Comparison of ENCODE assay signal across 16 cellular contexts in the genomic region with DNA sequence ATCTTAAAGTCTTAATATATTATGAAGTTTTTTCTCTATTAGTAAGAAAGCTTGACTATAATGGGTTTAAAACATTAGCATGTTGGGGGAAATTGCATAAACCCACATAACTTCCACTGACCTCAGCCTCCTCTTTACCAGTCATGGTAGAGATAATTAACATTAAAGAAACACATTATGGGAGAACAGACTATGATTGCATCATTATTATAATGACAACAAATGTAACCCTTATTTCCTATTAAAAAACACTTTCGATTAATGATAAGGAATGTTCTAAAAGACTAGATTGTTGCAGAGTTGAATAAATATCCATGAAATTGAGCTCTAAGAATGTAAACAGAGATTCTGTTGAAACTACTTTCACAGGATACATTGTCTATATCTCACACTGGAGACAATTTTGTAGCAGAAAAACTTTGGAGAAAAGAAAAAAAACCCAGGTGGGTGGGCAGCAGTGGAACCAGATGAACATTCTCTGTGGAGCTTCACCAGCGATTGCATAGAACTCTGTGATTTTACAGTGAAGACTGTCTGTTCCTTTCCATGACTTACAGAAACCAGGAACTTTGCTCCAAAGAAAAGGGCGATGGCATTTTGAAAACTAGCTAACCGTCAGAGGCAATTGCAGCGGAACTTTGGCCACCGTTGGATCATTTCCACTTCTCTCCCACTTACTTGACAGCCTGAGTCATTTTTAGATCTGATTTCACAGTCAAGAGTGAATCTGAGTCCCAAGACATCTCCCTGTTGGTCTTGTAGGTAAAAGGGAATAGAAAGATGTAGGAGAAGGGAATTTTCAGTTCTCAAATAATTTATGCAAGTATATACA. TPM values are rescaled to one million over a fixed set of nuclear protein-coding genes. Genes with fewer than 3 reads are reported as not detected.
DNase-seq lines count a peak whose midpoint lies in the region; ATAC-seq and TF ChIP-seq lines count a peak whose summit lies in the region.
"Had no signal": no experiment of that assay in that cellular context is flagged by ENCODE, and none has a peak within 500 bp of the region (broad histone marks: within the 10 kb centered on the region; RNA-seq: fewer than 3 reads in every experiment).

No MANE protein-coding gene starts in this region.

- intact Hi-C loops in colonic mucosa (cut with DNase I) = no loop called here
- intact Hi-C loops in activated T-helper 2 cell treated with anti-CD3 and anti-CD28 coated beads, Interferon-gamma antibody, Interleukin-2, Interleukin-4, amounts not matched to agents 10 μg/mL and 5 μg/mL and 100 μg/mL, durations not matched to agents 14 hours and 24 hours and 36 hours (cut with micrococcal nuclease) = no loop called here

- H3K9me3 Mint-ChIP-seq in activated T-helper 2 cell treated with anti-CD3 and anti-CD28 coated beads, Interferon-gamma antibody, Interleukin-2, Interleukin-4, amounts not matched to agents 10 μg/mL and 5 μg/mL and 100 μg/mL, durations not matched to agents 14 hours and 24 hours and 36 hours = no peaks in the 10 kb centered on the region
- H3K9me3 Mint-ChIP-seq: activated T-helper 1 cell treated with anti-CD3 and anti-CD28 coated beads, Interleukin-12 subunit alpha, Interleukin-12 subunit beta, Interleukin-2, Interleukin-4 antibody, amounts not matched to agents 30 ng/mL and 10 ng/mL and 1 ng/mL, durations not matched to agents 14 hours and 24 hours and 36 hours had no signal

- no peak for ATAC-seq in GM21526 (IDR thresholded peaks at IDR 0.05; ENCODE audit: low FRiP score, unreplicated experiment)

- H3K4me1 ChIP-seq in colonic mucosa = no peaks in the 10 kb centered on the region
- H3K4me1 ChIP-seq in mucosa of rectum (ENCODE audit: control insufficient read depth in 2 of 2, insufficient read depth in 2 of 2, low read length in 2 of 2) = peaks cover 8 to 12% of the 10 kb centered on the region in 2 donors
- H3K4me1 ChIP-seq: BLaER1, breast epithelium, esophagus squamous epithelium, tibial nerve had no signal

- TF ChIP-seq CTCF in colonic mucosa (IDR thresholded peaks at IDR 0.05) = no peak

- H3K36me3 ChIP-seq in colonic mucosa (no peaks in the 10 kb centered on the region), mucosa of rectum (ENCODE audit: control insufficient read depth in 2 of 2, insufficient read depth in 2 of 2, low read length in 2 of 2) (no peaks in the 10 kb centered on the region)
- H3K36me3 ChIP-seq: BLaER1, breast epithelium, esophagus squamous epithelium, tibial nerve had no signal

- H3K27me3 ChIP-seq in colonic mucosa (no peaks in the 10 kb centered on the region), mucosa of rectum (ENCODE audit: control insufficient read depth in 2 of 2, insufficient read depth in 2 of 2, low read length in 2 of 2) (no peaks in the 10 kb centered on the region)
- H3K27me3 ChIP-seq: BLaER1, breast epithelium, esophagus squamous epithelium, tibial nerve had no signal

- peaks cover 15% of the 10 kb centered on the region for H3K4me1 Mint-ChIP-seq in activated T-helper 2 cell treated with anti-CD3 and anti-CD28 coated beads, Interferon-gamma antibody, Interleukin-2, Interleukin-4, amounts not matched to agents 10 μg/mL and 5 μg/mL and 100 μg/mL, durations not matched to agents 14 hours and 24 hours and 36 hours (ENCODE audit: low read depth)

- H3K4me3 Mint-ChIP-seq in activated T-helper 2 cell treated with anti-CD3 and anti-CD28 coated beads, Interferon-gamma antibody, Interleukin-2, Interleukin-4, amounts not matched to agents 10 μg/mL and 5 μg/mL and 100 μg/mL, durations not matched to agents 14 hours and 24 hours and 36 hours (ENCODE audit: low read depth) = no peak overlapping the region
- H3K4me3 Mint-ChIP-seq: activated T-helper 1 cell treated with anti-CD3 and anti-CD28 coated beads, Interleukin-12 subunit alpha, Interleukin-12 subunit beta, Interleukin-2, Interleukin-4 antibody, amounts not matched to agents 30 ng/mL and 10 ng/mL and 1 ng/mL, durations not matched to agents 14 hours and 24 hours and 36 hours had no signal

- H3K9ac ChIP-seq in colonic mucosa (ENCODE audit: low read depth in 2 of 2, low read length in 2 of 2) = peak overlapping the region in 1 of 2 donors; percentile 55
- H3K9ac ChIP-seq in mucosa of rectum (ENCODE audit: low read depth in 1 of 2, low read length in 2 of 2) = peak overlapping the region; percentile 28 to 46
- H3K9ac ChIP-seq: BLaER1 had no signal

- peaks cover 4% of the 10 kb centered on the region for H3K27me3 Mint-ChIP-seq in activated T-helper 2 cell treated with anti-CD3 and anti-CD28 coated beads, Interferon-gamma antibody, Interleukin-2, Interleukin-4, amounts not matched to agents 10 μg/mL and 5 μg/mL and 100 μg/mL, durations not matched to agents 14 hours and 24 hours and 36 hours (ENCODE audit: low read depth)

- H3K9me3 ChIP-seq in colonic mucosa (no peaks in the 10 kb centered on the region), mucosa of rectum (ENCODE audit: control insufficient read depth in 2 of 2, low read length in 2 of 2) (no peaks in the 10 kb centered on the region)
- H3K9me3 ChIP-seq: BLaER1, breast epithelium, esophagus squamous epithelium, tibial nerve had no signal

- no peak overlapping the region for H3K27ac Mint-ChIP-seq in activated T-helper 2 cell treated with anti-CD3 and anti-CD28 coated beads, Interferon-gamma antibody, Interleukin-2, Interleukin-4, amounts not matched to agents 10 μg/mL and 5 μg/mL and 100 μg/mL, durations not matched to agents 14 hours and 24 hours and 36 hours
- H3K27ac Mint-ChIP-seq: activated T-helper 1 cell treated with anti-CD3 and anti-CD28 coated beads, Interleukin-12 subunit alpha, Interleukin-12 subunit beta, Interleukin-2, Interleukin-4 antibody, amounts not matched to agents 30 ng/mL and 10 ng/mL and 1 ng/mL, durations not matched to agents 14 hours and 24 hours and 36 hours had no signal

- H3K4me3 ChIP-seq in colonic mucosa (no peak overlapping the region), mucosa of rectum (ENCODE audit: low read length in 2 of 2) (peak overlapping the region; percentile 25 to 32)
- H3K4me3 ChIP-seq: BLaER1, breast epithelium, esophagus squamous epithelium, tibial nerve had no signal

- H3K27ac ChIP-seq in colonic mucosa = peak overlapping the region; percentile 76
- H3K27ac ChIP-seq in mucosa of rectum (ENCODE audit: low read depth in 2 of 2, low read length in 2 of 2) = peak overlapping the region; percentile 84
- H3K27ac ChIP-seq in substantia nigra (ENCODE audit: low read depth, low read length, poor library complexity, severe bottlenecking) = no peak overlapping the region
- H3K27ac ChIP-seq: BLaER1, esophagus squamous epithelium had no signal

- peak; percentile 90 for DNase-seq in CD1c-positive myeloid dendritic cell (ENCODE audit: extremely low spot score)
- peak; percentile 55 for DNase-seq in NOMO-1 treated with dmso at 0.1 percent for 144 hours (lab: John Stamatoyannopoulos, UW; ENCODE audit: unreplicated experiment)
- peak; percentile 77 for DNase-seq in colonic mucosa
- DNase-seq in SKM-1 treated with dmso at 0.1 percent for 144 hours (lab: John Stamatoyannopoulos, UW; ENCODE audit: unreplicated experiment) = no peak
- DNase-seq in substantia nigra (lab: John Stamatoyannopoulos, UW) = no peak
- no peak for DNase-seq in activated T-helper 2 cell treated with anti-CD3 and anti-CD28 coated beads, Interferon-gamma antibody, Interleukin-2, Interleukin-4, amounts not matched to agents 10 μg/mL and 5 μg/mL and 100 μg/mL, durations not matched to agents 14 hours and 24 hours and 36 hours (ENCODE audit: low spot score)
- DNase-seq: esophagus squamous epithelium, NCI-H2081, posterior cingulate gyrus, RPMI8226 had no signal

- H3K36me3 Mint-ChIP-seq in activated T-helper 2 cell treated with anti-CD3 and anti-CD28 coated beads, Interferon-gamma antibody, Interleukin-2, Interleukin-4, amounts not matched to agents 10 μg/mL and 5 μg/mL and 100 μg/mL, durations not matched to agents 14 hours and 24 hours and 36 hours (ENCODE audit: low read depth) = no peaks in the 10 kb centered on the region

RNA-seq across cellular contexts. Expression of gene ERAP2, which starts 21.0 kb away (rescaled TPM):
- 10 to 100 TPM; 18.3 to 26.7 TPM for total RNA-seq in colonic mucosa
- total RNA-seq in activated T-helper 2 cell treated with anti-CD3 and anti-CD28 coated beads, Interferon-gamma antibody, Interleukin-2, Interleukin-4, amounts not matched to agents 10 μg/mL and 5 μg/mL and 100 μg/mL, durations not matched to agents 14 hours and 24 hours and 36 hours = 46.8 and 49.3 TPM in 2 replicates

RNA-seq across cellular contexts. Expression of gene ERAP1, which starts 47.5 kb away (rescaled TPM):
- total RNA-seq in colonic mucosa = 10 to 100 TPM; 48.9 to 97.6 TPM
- 99.6 and 108 TPM in 2 replicates for total RNA-seq in activated T-helper 2 cell treated with anti-CD3 and anti-CD28 coated beads, Interferon-gamma antibody, Interleukin-2, Interleukin-4, amounts not matched to agents 10 μg/mL and 5 μg/mL and 100 μg/mL, durations not matched to agents 14 hours and 24 hours and 36 hours

Comparison
In these comparisons a context has a peak if more than half of its experiments do, and no peak if none do; other contexts are left out.
1. DNase-seq: peak in CD1c-positive myeloid dendritic cell (single experiment), NOMO-1 treated with dmso at 0.1 percent for 144 hours (single experiment) and colonic mucosa (single experiment); none in SKM-1 treated with dmso at 0.1 percent for 144 hours (single experiment), substantia nigra (0 of 49) and activated T-helper 2 cell treated with anti-CD3 and anti-CD28 coated beads, Interferon-gamma antibody, Interleukin-2, Interleukin-4, amounts not matched to agents 10 μg/mL and 5 μg/mL and 100 μg/mL, durations not matched to agents 14 hours and 24 hours and 36 hours (single experiment).